ENCODE assay signal across 10 cellular contexts in genomic region chr7:128739990-128740682, GRCh38. TPM values are rescaled to one million over a fixed set of nuclear protein-coding genes. Genes with fewer than 3 reads are reported as not detected.
A peak's percentile ranks its signal among the peaks of the same experiment; 100 is the strongest.
DNase-seq lines count a peak whose midpoint lies in the region; ATAC-seq, FAIRE-seq and TF ChIP-seq lines count a peak whose summit lies in the region.
"Had no signal": no experiment of that assay in that cellular context is flagged by ENCODE, and none has a peak within 500 bp of the region (broad histone marks: within the 10 kb centered on the region; RNA-seq: fewer than 3 reads in every experiment).

No MANE protein-coding gene starts in this region.

- peaks cover 6% of the 10 kb centered on the region for H3K36me3 Mint-ChIP-seq in activated T-cell treated with anti-CD3 and anti-CD28 coated beads, Interleukin-2, amount 50 U/mL, for 4 hours (ENCODE audit: insufficient read depth)
- H3K36me3 Mint-ChIP-seq in astrocyte (ENCODE audit: low read depth, unreplicated experiment), result peaks cover 6% of the 10 kb centered on the region

- H3K27ac ChIP-seq in astrocyte (ENCODE audit: low read depth, low read length) (peak overlapping the region; percentile 96), right lobe of liver (peak overlapping the region; percentile 81 to 90 (median 85)), thyroid gland (peak overlapping the region in 2 of 3 donors; percentile 90)

- no peak for FAIRE-seq in astrocyte (lab: Jason Lieb, UNC)

- WGBS in right lobe of liver (ENCODE audit: insufficient coverage, low coverage, low lambda C conversion rate, missing lambda C conversion rate), result 5% methylated on average over 13 of the region's 13 CpGs
- 5 to 7% methylated on average over 13 of the region's 13 CpGs for WGBS in thyroid gland, 2 donors

- H3K9ac ChIP-seq in astrocyte (ENCODE audit: low read length), result peak overlapping the region; percentile 99

- no peak for DNase-seq in activated T-cell treated with anti-CD3 and anti-CD28 coated beads, Interleukin-2, amount 50 U/mL, for 4 hours
- DNase-seq in activated T-cell treated with anti-CD3 and anti-CD28 coated beads for 4 hours (no peak), astrocyte (ENCODE audit: low read depth) (no peak), right lobe of liver (no peak), thyroid gland (no peak), HuH-7 (ENCODE audit: low spot score) (no peak), UCSD-AML1 (lab: John Stamatoyannopoulos, UW; ENCODE audit: unreplicated experiment) (no peak)
- DNase-seq: kidney glomerular epithelial cell had no signal

- H3K9me3 Mint-ChIP-seq in activated T-cell treated with anti-CD3 and anti-CD28 coated beads, Interleukin-2, amount 50 U/mL, for 4 hours, result no peaks in the 10 kb centered on the region
- peaks cover 3% of the 10 kb centered on the region for H3K9me3 Mint-ChIP-seq in astrocyte (ENCODE audit: unreplicated experiment)

- H3K27me3 Mint-ChIP-seq in activated T-cell treated with anti-CD3 and anti-CD28 coated beads, Interleukin-2, amount 50 U/mL, for 4 hours (ENCODE audit: low read depth), result no peaks in the 10 kb centered on the region
- H3K27me3 Mint-ChIP-seq in astrocyte (ENCODE audit: low read depth, unreplicated experiment), result no peaks in the 10 kb centered on the region

- H3K4me1 ChIP-seq in astrocyte (ENCODE audit: insufficient read depth, low read length) (peaks cover 37% of the 10 kb centered on the region), right lobe of liver (peaks cover 0 to 30% (median 7%) of the 10 kb centered on the region in 4 donors), thyroid gland (peaks cover 19 to 30% of the 10 kb centered on the region in 2 donors)

- no peaks in the 10 kb centered on the region for H3K9me3 ChIP-seq in astrocyte (ENCODE audit: insufficient read depth, low read depth, low read length)
- no peaks in the 10 kb centered on the region for H3K9me3 ChIP-seq in right lobe of liver
- no peaks in the 10 kb centered on the region for H3K9me3 ChIP-seq in thyroid gland

- H3K4me3 Mint-ChIP-seq in activated T-cell treated with anti-CD3 and anti-CD28 coated beads, Interleukin-2, amount 50 U/mL, for 4 hours, result peak overlapping the region; percentile 98
- peak overlapping the region; percentile 99 for H3K4me3 Mint-ChIP-seq in astrocyte (ENCODE audit: unreplicated experiment)

- ATAC-seq in activated T-cell treated with anti-CD3 and anti-CD28 coated beads, Interleukin-2, amount 50 U/mL, for 4 hours, result no peak
- ATAC-seq in right lobe of liver (no peak), GM21367 (IDR thresholded peaks at IDR 0.05; ENCODE audit: unreplicated experiment) (no peak)

- peaks cover 4% of the 10 kb centered on the region for H3K36me3 ChIP-seq in astrocyte (ENCODE audit: insufficient read depth, low read length)
- no peaks in the 10 kb centered on the region for H3K36me3 ChIP-seq in right lobe of liver
- H3K36me3 ChIP-seq in thyroid gland, result no peaks in the 10 kb centered on the region

- peak overlapping the region; percentile 100 for H3K4me3 ChIP-seq in astrocyte (ENCODE audit: insufficient read depth, low read depth, low read length)
- peak overlapping the region; percentile 97 to 98 (median 98) for H3K4me3 ChIP-seq in right lobe of liver
- H3K4me3 ChIP-seq in thyroid gland (replicated peaks in 1 of 3), result peak overlapping the region; percentile 84 to 96 (median 91)

- peaks cover 48% of the 10 kb centered on the region for H3K4me1 Mint-ChIP-seq in activated T-cell treated with anti-CD3 and anti-CD28 coated beads, Interleukin-2, amount 50 U/mL, for 4 hours (ENCODE audit: low read depth)
- peaks cover 40% of the 10 kb centered on the region for H3K4me1 Mint-ChIP-seq in astrocyte (ENCODE audit: low read depth, unreplicated experiment)

- intact Hi-C loops in right lobe of liver (cut with DNase I), result no loop called here
- intact Hi-C loops in thyroid gland (cut with DNase I), result loop anchor here (10.0 kb wide), 1 partner anchor 125 kb away; the partner anchor contains the start of gene ATP6V1F

- TF ChIP-seq CTCF in astrocyte (IDR thresholded peaks at IDR 0.05; ENCODE audit: insufficient read depth, low read depth, low read length) (no peak), right lobe of liver (IDR thresholded peaks at IDR 0.05) (no peak), thyroid gland (IDR thresholded peaks at IDR 0.05) (no peak)

- TF ChIP-seq POLR2A in right lobe of liver (IDR thresholded peaks at IDR 0.05) (no peak), thyroid gland (IDR thresholded peaks at IDR 0.05) (no peak)

- peaks cover 60% of the 10 kb centered on the region for H3K79me2 ChIP-seq in astrocyte (ENCODE audit: insufficient read depth, low read length)

- H3K27me3 ChIP-seq in astrocyte (ENCODE audit: insufficient read depth, low read length), result no peaks in the 10 kb centered on the region
- H3K27me3 ChIP-seq in right lobe of liver, result no peaks in the 10 kb centered on the region
- no peaks in the 10 kb centered on the region for H3K27me3 ChIP-seq in thyroid gland

- H4K20me1 ChIP-seq in astrocyte (ENCODE audit: insufficient read depth, low read length), result peaks cover 56% of the 10 kb centered on the region

- H3K4me2 ChIP-seq in astrocyte (ENCODE audit: low read length), result peak overlapping the region; percentile 88

- H2AFZ ChIP-seq in astrocyte (ENCODE audit: low read depth, low read length), result no peak overlapping the region

- H3K27ac Mint-ChIP-seq in astrocyte (ENCODE audit: unreplicated experiment), result peak overlapping the region; percentile 93

RNA-seq across cellular contexts. Expression of gene CALU, which starts 1.0 kb away (rescaled TPM):
- 10 to 100 TPM; 46.0 to 47.7 (median 46.4) TPM for total RNA-seq in activated T-cell treated with anti-CD3 and anti-CD28 coated beads, Interleukin-2, amount 50 U/mL, for 4 hours
- total RNA-seq in astrocyte (670 and 732 TPM in 2 replicates), right lobe of liver (10 to 100 TPM; 25.4 to 48.3 (median 42.1) TPM), thyroid gland (100 to 1,000 TPM; 115 to 143 (median 132) TPM)

RNA-seq across cellular contexts. Expression of gene OPN1SW, which starts 35.5 kb away (rescaled TPM):
- not detected for total RNA-seq in activated T-cell treated with anti-CD3 and anti-CD28 coated beads, Interleukin-2, amount 50 U/mL, for 4 hours
- total RNA-seq in astrocyte (not detected in 2 replicates), right lobe of liver (not detected), thyroid gland (not detected)
- total RNA-seq: M059J had no signal

RNA-seq across cellular contexts. Expression of gene CCDC136, which starts 51.6 kb away (rescaled TPM):
- total RNA-seq in activated T-cell treated with anti-CD3 and anti-CD28 coated beads, Interleukin-2, amount 50 U/mL, for 4 hours, result 1 to 10 TPM; 2.1 to 3.3 (median 3.3) TPM
- total RNA-seq in astrocyte (14.4 and 14.9 TPM in 2 replicates), right lobe of liver (under 1 TPM in 4 of 6 experiments, not detected in 2; 0.16 to 0.70 (median 0.20) TPM), thyroid gland (1 to 10 TPM; 4.4 to 4.9 (median 4.6) TPM)
